Comparison of ENCODE assay signal across 11 cellular contexts in the genomic region with DNA sequence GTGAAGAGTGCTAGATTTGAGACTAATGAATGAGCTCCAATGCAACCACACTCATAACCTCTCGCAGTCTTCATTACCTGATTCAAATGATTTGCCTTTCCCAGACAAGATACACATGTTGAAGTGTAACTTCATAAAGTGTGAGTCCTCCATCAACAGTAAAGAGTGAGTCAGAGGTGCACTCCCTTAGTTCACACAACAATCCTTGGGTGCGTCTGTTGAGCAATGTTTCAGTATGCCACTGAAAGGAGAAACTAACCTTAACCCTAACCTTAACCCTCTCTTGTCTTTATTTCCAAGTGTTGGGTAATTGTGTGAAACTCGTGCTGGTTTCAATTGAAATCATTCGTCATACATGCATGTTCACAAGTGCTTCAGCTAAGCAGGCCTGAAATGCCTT. TPM values are rescaled to one million over a fixed set of nuclear protein-coding genes. Genes with fewer than 3 reads are reported as not detected.
DNase-seq lines count a peak whose midpoint lies in the region; ATAC-seq and TF ChIP-seq lines count a peak whose summit lies in the region.
"Had no signal": no experiment of that assay in that cellular context is flagged by ENCODE, and none has a peak within 500 bp of the region (broad histone marks: within the 10 kb centered on the region; RNA-seq: fewer than 3 reads in every experiment).

No MANE protein-coding gene starts in this region.

- no peaks in the 10 kb centered on the region for H3K4me1 ChIP-seq in CD4-positive, CD25-positive, alpha-beta regulatory T cell (ENCODE audit: control insufficient read depth, insufficient read depth, low read length, poor library complexity, severe bottlenecking)

- H3K9me3 ChIP-seq in CD4-positive, CD25-positive, alpha-beta regulatory T cell (ENCODE audit: control insufficient read depth in 2 of 2, low read length in 2 of 2): no peaks in the 10 kb centered on the region

- no peaks in the 10 kb centered on the region for H3K36me3 Mint-ChIP-seq in CD4-positive, CD25-positive, alpha-beta regulatory T cell
- no peaks in the 10 kb centered on the region for H3K36me3 Mint-ChIP-seq in nephron (ENCODE audit: low read depth)

- DNase-seq in CD4-positive, CD25-positive, alpha-beta regulatory T cell: no peak
- DNase-seq in HT-29 (ENCODE audit: low spot score) (peak; percentile 58), cardiac fibroblast (ENCODE audit: low read depth in 2 of 2) (peak; percentile 79 to 83), NCI-H446 (lab: John Stamatoyannopoulos, UW) (no peak), GDM1 (lab: John Stamatoyannopoulos, UW) (no peak), NCI-H2107 treated with DMSO at 0.1 percent for 48 hours (lab: John Stamatoyannopoulos, UW; ENCODE audit: unreplicated experiment) (no peak)
- DNase-seq: mesendoderm had no signal

- no peaks in the 10 kb centered on the region for H3K27me3 ChIP-seq in CD4-positive, CD25-positive, alpha-beta regulatory T cell (ENCODE audit: control insufficient read depth, insufficient read depth, low read length)

- peaks cover 0 to 7% (median 0%) of the 10 kb centered on the region in 7 donors for H3K9me3 Mint-ChIP-seq in CD4-positive, CD25-positive, alpha-beta regulatory T cell
- no peaks in the 10 kb centered on the region for H3K9me3 Mint-ChIP-seq in nephron
- H3K9me3 Mint-ChIP-seq: central memory CD8-positive, alpha-beta T cell had no signal

- no peak overlapping the region for H3K4me3 ChIP-seq in CD4-positive, CD25-positive, alpha-beta regulatory T cell (ENCODE audit: low read depth, low read length)
- no peak overlapping the region for H3K4me3 ChIP-seq in cardiac fibroblast (replicated peaks in 1 of 2; ENCODE audit: low read depth in 2 of 2, low read length in 2 of 2)

- no peaks in the 10 kb centered on the region for H3K36me3 ChIP-seq in CD4-positive, CD25-positive, alpha-beta regulatory T cell (ENCODE audit: control insufficient read depth, insufficient read depth, low read length)

- H3K27ac Mint-ChIP-seq in CD4-positive, CD25-positive, alpha-beta regulatory T cell: no peak overlapping the region
- peak overlapping the region; percentile 28 to 73 (median 71) for H3K27ac Mint-ChIP-seq in nephron

- TF ChIP-seq CTCF in cardiac fibroblast (IDR thresholded peaks at IDR 0.05; ENCODE audit: low read depth, low read length) (no peak), nephron (IDR thresholded peaks at IDR 0.05; ENCODE audit: unreplicated experiment in 3 of 3) (no peak)

- no peak overlapping the region for H3K4me3 Mint-ChIP-seq in CD4-positive, CD25-positive, alpha-beta regulatory T cell
- H3K4me3 Mint-ChIP-seq in nephron: no peak overlapping the region
- H3K4me3 Mint-ChIP-seq: central memory CD8-positive, alpha-beta T cell had no signal

- H3K27ac ChIP-seq in CD4-positive, CD25-positive, alpha-beta regulatory T cell (ENCODE audit: insufficient read depth, low read length, poor library complexity, severe bottlenecking): no peak overlapping the region
- H3K27ac ChIP-seq: VCaP had no signal

- ATAC-seq in CD4-positive, CD25-positive, alpha-beta regulatory T cell (ENCODE audit: low read depth in 2 of 2): peak; percentile 16 to 39
- no peak for ATAC-seq in GM19351 (IDR thresholded peaks at IDR 0.05; ENCODE audit: unreplicated experiment)

- no peaks in the 10 kb centered on the region for H3K4me1 Mint-ChIP-seq in CD4-positive, CD25-positive, alpha-beta regulatory T cell
- H3K4me1 Mint-ChIP-seq in nephron: peaks cover 25% of the 10 kb centered on the region
- H3K4me1 Mint-ChIP-seq: central memory CD8-positive, alpha-beta T cell had no signal

- no peaks in the 10 kb centered on the region for H3K27me3 Mint-ChIP-seq in CD4-positive, CD25-positive, alpha-beta regulatory T cell
- H3K27me3 Mint-ChIP-seq in nephron (ENCODE audit: low read depth): no peaks in the 10 kb centered on the region

RNA-seq across cellular contexts. Expression of gene RIN2, which starts 21.0 kb away (rescaled TPM):
- total RNA-seq in CD4-positive, CD25-positive, alpha-beta regulatory T cell: 0.57 TPM
- not detected for polyA plus RNA-seq in CD4-positive, CD25-positive, alpha-beta regulatory T cell
- total RNA-seq in HT-29 (2014; rRNA removed; shearing (Covaris generic)): 26.6 and 31.9 TPM in 2 replicates

Comparison
In these comparisons a context has a peak if more than half of its experiments do, and no peak if none do; other contexts are left out.
1. DNase-seq: peak in HT-29 (single experiment) and cardiac fibroblast (2 of 2); none in CD4-positive, CD25-positive, alpha-beta regulatory T cell (0 of 3), NCI-H446 (0 of 2), GDM1 (single experiment) and NCI-H2107 treated with DMSO at 0.1 percent for 48 hours (single experiment).
2. H3K27ac Mint-ChIP-seq: peak in nephron (3 of 3); none in CD4-positive, CD25-positive, alpha-beta regulatory T cell (0 of 3).
3. RNA of gene RIN2, which starts 21.0 kb away (total RNA-seq): 26.6 to 31.9 TPM in HT-29; 0.57 TPM in CD4-positive, CD25-positive, alpha-beta regulatory T cell (single experiment); every median in the first group is over 10 times any median in the second.